8 cellular contexts compared by ENCODE assay signal in genomic region chr1:44631333-44631646, GRCh38. TPM values are rescaled to one million over a fixed set of nuclear protein-coding genes. Genes with fewer than 3 reads are reported as not detected.
A peak's percentile ranks its signal among the peaks of the same experiment; 100 is the strongest.
DNase-seq lines count a peak whose midpoint lies in the region; ATAC-seq and TF ChIP-seq lines count a peak whose summit lies in the region.

No MANE protein-coding gene starts in this region.

- peak overlapping the region; percentile 93 for H3K4me3 ChIP-seq in A673 (ENCODE audit: low read depth, low read length, poor library complexity, severe bottlenecking)
- peak overlapping the region; percentile 79 to 85 for H3K4me3 ChIP-seq in right atrium auricular region

- peaks cover 21% of the 10 kb centered on the region for H3K36me3 ChIP-seq in A673 (ENCODE audit: insufficient read depth, low read length, poor library complexity, severe bottlenecking)
- peaks cover 30% of the 10 kb centered on the region for H3K36me3 ChIP-seq in right atrium auricular region

- BruUV-seq in A673 (replicated peaks; lab: Mats Ljungman, UMichigan): TSS peak; percentile 79

- H3K27ac ChIP-seq in A673 (ENCODE audit: low read depth, low read length, poor library complexity, severe bottlenecking): peak overlapping the region; percentile 97
- peak overlapping the region; percentile 92 for H3K27ac ChIP-seq in VCaP
- peak overlapping the region; percentile 91 to 95 for H3K27ac ChIP-seq in right atrium auricular region

- TF ChIP-seq CTCF in A673 (conservative IDR thresholded peaks at IDR 0.05; ENCODE audit: low read depth, low read length): no peak
- TF ChIP-seq CTCF in VCaP (conservative IDR thresholded peaks at IDR 0.05): no peak
- TF ChIP-seq CTCF in right atrium auricular region (IDR thresholded peaks at IDR 0.05): no peak

- peak; percentile 1 for ATAC-seq in GM21576 (IDR thresholded peaks at IDR 0.05; ENCODE audit: unreplicated experiment)
- peak; percentile 14 for ATAC-seq in stimulated activated memory B cell treated with anti-CD40 and anti-IgM and Interleukin-4, amounts not matched to agents 10 μg/mL and 1 μg/mL and 100 μg/mL, for 72 hours
- ATAC-seq in GM21360 (IDR thresholded peaks at IDR 0.05; ENCODE audit: unreplicated experiment): no peak

- DNase-seq in A673 (ENCODE audit: low spot score): no peak
- DNase-seq in right atrium auricular region (ENCODE audit: low spot score): no peak
- DNase-seq in NCI-H1930 (lab: John Stamatoyannopoulos, UW): no peak
- no peak for DNase-seq in HK-2 (ENCODE audit: unreplicated experiment)

- no peaks in the 10 kb centered on the region for H3K27me3 ChIP-seq in A673 (replicated peaks; ENCODE audit: insufficient read depth, low read depth, low read length, poor library complexity)
- no peaks in the 10 kb centered on the region for H3K27me3 ChIP-seq in right atrium auricular region

- peaks cover 3% of the 10 kb centered on the region for H3K9me3 Mint-ChIP-seq in stimulated activated memory B cell treated with anti-CD40 and anti-IgM and Interleukin-4, amounts not matched to agents 10 μg/mL and 1 μg/mL and 100 μg/mL, for 72 hours

- intact Hi-C loops in A673 (cut with micrococcal nuclease; ENCODE audit: unreplicated experiment): no loop called here

- H3K4me1 Mint-ChIP-seq in stimulated activated memory B cell treated with anti-CD40 and anti-IgM and Interleukin-4, amounts not matched to agents 10 μg/mL and 1 μg/mL and 100 μg/mL, for 72 hours: peaks cover 53% of the 10 kb centered on the region

- POLR2A ChIA-PET in A673 (lab: Charles Lee; ENCODE audit: low non-redundant PET): no interaction called here

- H3K36me3 Mint-ChIP-seq in stimulated activated memory B cell treated with anti-CD40 and anti-IgM and Interleukin-4, amounts not matched to agents 10 μg/mL and 1 μg/mL and 100 μg/mL, for 72 hours: peaks cover 31% of the 10 kb centered on the region

- H3K27ac Mint-ChIP-seq in stimulated activated memory B cell treated with anti-CD40 and anti-IgM and Interleukin-4, amounts not matched to agents 10 μg/mL and 1 μg/mL and 100 μg/mL, for 72 hours: peak overlapping the region; percentile 98

- H3K9me3 ChIP-seq in A673 (ENCODE audit: low read depth, low read length, poor library complexity, severe bottlenecking) (no peaks in the 10 kb centered on the region), right atrium auricular region (no peaks in the 10 kb centered on the region)

- peak overlapping the region; percentile 89 for H3K4me3 Mint-ChIP-seq in stimulated activated memory B cell treated with anti-CD40 and anti-IgM and Interleukin-4, amounts not matched to agents 10 μg/mL and 1 μg/mL and 100 μg/mL, for 72 hours

- peaks cover 10% of the 10 kb centered on the region for H3K4me1 ChIP-seq in A673 (ENCODE audit: insufficient read depth, low read length, poor library complexity, severe bottlenecking)
- H3K4me1 ChIP-seq in right atrium auricular region: peaks cover 0 to 32% of the 10 kb centered on the region in 2 donors

- CTCF ChIA-PET in A673 (lab: Charles Lee): interaction anchor here (1.2 kb wide), 1 partner anchor 413 kb away, joined by 3 read pairs; no protein-coding TSS in a partner anchor

- H3K27me3 Mint-ChIP-seq in stimulated activated memory B cell treated with anti-CD40 and anti-IgM and Interleukin-4, amounts not matched to agents 10 μg/mL and 1 μg/mL and 100 μg/mL, for 72 hours: no peaks in the 10 kb centered on the region

RNA-seq across cellular contexts. Expression of gene TMEM53, which starts 43.0 kb away (rescaled TPM):
- total RNA-seq in A673 (2021) (3.3 and 5.6 TPM in 2 replicates), right atrium auricular region (10 to 100 TPM in 1 of 2 donors, 1 to 10 TPM in 1; 8.3 to 13.1 TPM)

RNA-seq across cellular contexts. Expression of gene ARMH1, which starts 43.2 kb away (rescaled TPM):
- total RNA-seq in A673 (2021) (0.26 and 0.87 TPM in 2 replicates), right atrium auricular region (1 to 10 TPM in 1 of 2 donors, under 1 TPM in 1; 0.19 to 5.2 TPM)
